In genomic region chr4:1192091-1192492, GRCh38 we compare ENCODE assay signal across 8 cellular contexts. TPM values are rescaled to one million over a fixed set of nuclear protein-coding genes. Genes with fewer than 3 reads are reported as not detected.
DNase-seq lines count a peak whose midpoint lies in the region; ATAC-seq and TF ChIP-seq lines count a peak whose summit lies in the region.

No MANE protein-coding gene starts in this region.

- peak overlapping the region; percentile 88 for H3K27ac ChIP-seq in C4-2B
- no peak overlapping the region for H3K27ac ChIP-seq in SJSA1

- ATAC-seq in omental fat pad (ENCODE audit: low FRiP score) (peak; percentile 98), GM21367 (IDR thresholded peaks at IDR 0.05; ENCODE audit: unreplicated experiment) (no peak), GM21825 (IDR thresholded peaks at IDR 0.05; ENCODE audit: unreplicated experiment) (no peak), GM18867 (IDR thresholded peaks at IDR 0.05; ENCODE audit: unreplicated experiment) (no peak)

- no peaks in the 10 kb centered on the region for H3K27me3 ChIP-seq in SJSA1 (replicated peaks)

- DNase-seq in SJSA1 (ENCODE audit: low read depth in 1 of 2, low spot score in 2 of 2) (peak; percentile 65 to 71), fibroblast of the conjunctiva (ENCODE audit: low read depth) (peak; percentile 96), omental fat pad (ENCODE audit: low spot score) (peak; percentile 44), cortex of kidney (lab: John Stamatoyannopoulos, UW) (no peak)

- no peak overlapping the region for H3K4me3 ChIP-seq in SJSA1

- H3K4me1 ChIP-seq in SJSA1 (replicated peaks): peaks cover 23% of the 10 kb centered on the region

- H3K36me3 ChIP-seq in SJSA1: no peaks in the 10 kb centered on the region

- no peak for TF ChIP-seq CTCF in C4-2B (conservative IDR thresholded peaks at IDR 0.05)
- TF ChIP-seq CTCF in omental fat pad (IDR thresholded peaks at IDR 0.05): no peak

- no peaks in the 10 kb centered on the region for H3K9me3 ChIP-seq in SJSA1 (replicated peaks)

RNA-seq across cellular contexts. Expression of gene SPON2, which starts 19.7 kb away (rescaled TPM):
- total RNA-seq in SJSA1 (2014; rRNA removed; shearing (Covaris generic)): 0.16 TPM in 1 of 2 replicates, not detected in the other
- 10 to 100 TPM; 14.2 to 99.5 (median 30.1) TPM for total RNA-seq in omental fat pad

RNA-seq across cellular contexts. Expression of gene CTBP1, which starts 56.8 kb away (rescaled TPM):
- 80.9 and 89.3 TPM in 2 replicates for total RNA-seq in SJSA1 (2014; rRNA removed; shearing (Covaris generic))
- 100 to 1,000 TPM; 102 to 137 (median 132) TPM for total RNA-seq in omental fat pad

Comparison
In these comparisons a context has a peak if more than half of its experiments do, and no peak if none do; other contexts are left out.
1. RNA of gene SPON2, which starts 19.7 kb away (total RNA-seq): 14.2 to 99.5 TPM in omental fat pad; 0.16 TPM in SJSA1; every median in the first group is over 10 times any median in the second.